Comparison of ENCODE assay signal across 2 cellular contexts in the genomic region with DNA sequence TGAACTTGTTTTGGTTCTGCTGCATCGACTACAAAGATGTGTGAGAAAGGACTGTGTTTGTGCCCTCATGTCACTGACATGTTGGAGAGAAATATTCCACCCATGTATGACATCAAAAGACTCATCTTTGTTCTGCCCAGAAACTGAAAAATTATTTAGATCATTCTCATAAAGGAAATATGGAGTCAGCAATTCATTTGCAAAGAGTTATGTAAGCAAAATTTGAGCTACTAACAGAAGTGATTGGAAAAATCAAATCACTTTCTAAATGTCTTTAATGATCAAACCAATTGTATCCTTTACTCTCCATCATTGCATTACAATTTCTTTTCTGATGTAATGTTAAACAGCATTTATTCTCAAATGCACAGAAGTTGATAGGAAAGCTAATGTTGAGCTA.
A peak's percentile ranks its signal among the peaks of the same experiment; 100 is the strongest.
TF ChIP-seq lines count a peak whose summit lies in the region.

No MANE protein-coding gene starts in this region.

TF ChIP-seq in HepG2, 621 proteins besides CTCF, POLR2A, EP300 and RAD21:
- TF ChIP-seq MAFF (IDR thresholded peaks at IDR 0.05; ENCODE audit: low read depth, low read length) (peak; percentile 69), ZNF543 (CRISPR knock-in tag; IDR thresholded peaks at IDR 0.05) (no peak), MAFK (conservative IDR thresholded peaks at IDR 0.05 in 1 of 2, IDR thresholded peaks at IDR 0.05 in 1 of 2; ENCODE audit: low read length in 2 of 2) (peak in 1 of 2 experiments; percentile 77; a peak in 2 of 4 replicates)

TF ChIP-seq in K562, 482 proteins besides CTCF, POLR2A, EP300 and RAD21:
- no peak for TF ChIP-seq ZNF263 (CRISPR knock-in tag; IDR thresholded peaks at IDR 0.05; ENCODE audit: borderline replicate concordance)
- peak; percentile 29; the same call in 1 of the 2 replicates for TF ChIP-seq ZNF316 (IDR thresholded peaks at IDR 0.05)
- TF ChIP-seq, protein P1, sequence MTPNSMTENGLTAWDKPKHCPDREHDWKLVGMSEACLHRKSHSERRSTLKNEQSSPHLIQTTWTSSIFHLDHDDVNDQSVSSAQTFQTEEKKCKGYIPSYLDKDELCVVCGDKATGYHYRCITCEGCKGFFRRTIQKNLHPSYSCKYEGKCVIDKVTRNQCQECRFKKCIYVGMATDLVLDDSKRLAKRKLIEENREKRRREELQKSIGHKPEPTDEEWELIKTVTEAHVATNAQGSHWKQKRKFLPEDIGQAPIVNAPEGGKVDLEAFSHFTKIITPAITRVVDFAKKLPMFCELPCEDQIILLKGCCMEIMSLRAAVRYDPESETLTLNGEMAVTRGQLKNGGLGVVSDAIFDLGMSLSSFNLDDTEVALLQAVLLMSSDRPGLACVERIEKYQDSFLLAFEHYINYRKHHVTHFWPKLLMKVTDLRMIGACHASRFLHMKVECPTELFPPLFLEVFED (CRISPR knock-in tag; conservative IDR thresholded peaks at IDR 0.05): no peak
- TF ChIP-seq MAFG (tag; conservative IDR thresholded peaks at IDR 0.05): peak; percentile 8; the same call in 1 of the 2 replicates
- peak; percentile 6; the same call in 1 of the 2 replicates for TF ChIP-seq C11orf30 (IDR thresholded peaks at IDR 0.05; ENCODE audit: low read depth)
